1 cellular context compared by ENCODE assay signal in the genomic region with DNA sequence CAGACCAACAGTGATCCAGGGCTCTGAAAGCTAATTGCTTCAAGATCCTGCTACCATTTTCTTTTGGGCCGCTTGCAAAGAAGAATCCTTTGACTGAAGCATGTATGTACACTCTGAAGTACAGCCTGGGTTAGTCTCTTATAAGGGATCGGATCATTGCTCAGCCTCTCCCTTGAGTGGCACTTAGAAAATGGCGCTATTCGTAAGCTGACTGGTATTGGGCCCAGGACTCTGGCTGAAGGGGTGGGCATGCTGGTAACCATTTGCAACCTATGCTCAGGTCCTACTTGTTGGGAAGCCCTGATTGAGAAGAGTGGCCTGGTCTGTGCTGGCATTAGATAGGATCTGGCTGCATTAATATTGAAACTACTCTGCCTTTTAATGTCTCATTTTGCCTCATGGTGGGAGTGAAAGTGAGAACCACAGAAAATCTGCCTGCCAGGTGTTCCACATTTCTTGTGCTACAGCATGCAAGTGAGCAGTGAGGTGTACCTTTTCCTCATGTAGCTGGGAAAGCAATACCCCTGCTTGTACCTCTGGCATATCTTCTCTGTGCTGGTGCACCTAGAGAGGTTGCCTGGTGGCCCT.
TF ChIP-seq lines count a peak whose summit lies in the region.

No MANE protein-coding gene starts in this region.

TF ChIP-seq in GM12878, 131 proteins besides CTCF, POLR2A, EP300 and RAD21 (continued from another document and continues in another):
- TF ChIP-seq, protein P1, sequence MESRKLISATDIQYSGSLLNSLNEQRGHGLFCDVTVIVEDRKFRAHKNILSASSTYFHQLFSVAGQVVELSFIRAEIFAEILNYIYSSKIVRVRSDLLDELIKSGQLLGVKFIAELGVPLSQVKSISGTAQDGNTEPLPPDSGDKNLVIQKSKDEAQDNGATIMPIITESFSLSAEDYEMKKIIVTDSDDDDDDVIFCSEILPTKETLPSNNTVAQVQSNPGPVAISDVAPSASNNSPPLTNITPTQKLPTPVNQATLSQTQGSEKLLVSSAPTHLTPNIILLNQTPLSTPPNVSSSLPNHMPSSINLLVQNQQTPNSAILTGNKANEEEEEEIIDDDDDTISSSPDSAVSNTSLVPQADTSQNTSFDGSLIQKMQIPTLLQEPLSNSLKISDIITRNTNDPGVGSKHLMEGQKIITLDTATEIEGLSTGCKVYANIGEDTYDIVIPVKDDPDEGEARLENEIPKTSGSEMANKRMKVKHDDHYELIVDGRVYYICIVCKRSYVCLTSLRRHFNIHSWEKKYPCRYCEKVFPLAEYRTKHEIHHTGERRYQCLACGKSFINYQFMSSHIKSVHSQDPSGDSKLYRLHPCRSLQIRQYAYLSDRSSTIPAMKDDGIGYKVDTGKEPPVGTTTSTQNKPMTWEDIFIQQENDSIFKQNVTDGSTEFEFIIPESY (IDR thresholded peaks at IDR 0.05) = no peak
- TF ChIP-seq, protein P2, sequence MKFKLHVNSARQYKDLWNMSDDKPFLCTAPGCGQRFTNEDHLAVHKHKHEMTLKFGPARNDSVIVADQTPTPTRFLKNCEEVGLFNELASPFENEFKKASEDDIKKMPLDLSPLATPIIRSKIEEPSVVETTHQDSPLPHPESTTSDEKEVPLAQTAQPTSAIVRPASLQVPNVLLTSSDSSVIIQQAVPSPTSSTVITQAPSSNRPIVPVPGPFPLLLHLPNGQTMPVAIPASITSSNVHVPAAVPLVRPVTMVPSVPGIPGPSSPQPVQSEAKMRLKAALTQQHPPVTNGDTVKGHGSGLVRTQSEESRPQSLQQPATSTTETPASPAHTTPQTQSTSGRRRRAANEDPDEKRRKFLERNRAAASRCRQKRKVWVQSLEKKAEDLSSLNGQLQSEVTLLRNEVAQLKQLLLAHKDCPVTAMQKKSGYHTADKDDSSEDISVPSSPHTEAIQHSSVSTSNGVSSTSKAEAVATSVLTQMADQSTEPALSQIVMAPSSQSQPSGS (IDR thresholded peaks at IDR 0.05; ENCODE audit: low read length) = peak; percentile 90
- TF ChIP-seq SRF (IDR thresholded peaks at IDR 0.05; ENCODE audit: low read depth in 2 of 2, low read length in 2 of 2) (0 out of 4 replicates have a peak, but pooled peaks of 1 of the 2 experiments have one; percentile 5), TAF1 (IDR thresholded peaks at IDR 0.05; ENCODE audit: borderline replicate concordance, low read depth, low read length) (0 out of 2 replicates have a peak, but pooled peaks have one; percentile 11), SPI1 (IDR thresholded peaks at IDR 0.05; ENCODE audit: borderline replicate concordance, insufficient read depth, low read depth, low read length) (0 out of 2 replicates have a peak, but pooled peaks have one; percentile 1), BACH1 (IDR thresholded peaks at IDR 0.05; ENCODE audit: borderline replicate concordance) (0 out of 2 replicates have a peak, but pooled peaks have one; percentile 30), NR2C2 (IDR thresholded peaks at IDR 0.05; ENCODE audit: borderline replicate concordance, control insufficient read depth, insufficient read length, low read depth) (no peak), YBX1 (IDR thresholded peaks at IDR 0.05) (no peak), ZZZ3 (IDR thresholded peaks at IDR 0.05; ENCODE audit: control insufficient read depth, insufficient read length, low read depth) (no peak), ZNF592 (IDR thresholded peaks at IDR 0.05) (no peak), ZNF622 (IDR thresholded peaks at IDR 0.05) (no peak), SREBF1 (IDR thresholded peaks at IDR 0.05; ENCODE audit: low read length) (no peak), ATF7 (IDR thresholded peaks at IDR 0.05; ENCODE audit: low read depth) (peak; percentile 38; the same call in 1 of the 2 replicates), SMARCA5 (IDR thresholded peaks at IDR 0.05) (no peak), IKZF1 (conservative IDR thresholded peaks at IDR 0.05) (peak; percentile 81), POLR2AphosphoS2 (IDR thresholded peaks at IDR 0.05; ENCODE audit: low read depth, low read length) (no peak), RFX5 (IDR thresholded peaks at IDR 0.05; ENCODE audit: low read depth, low read length) (no peak), IRF4 (IDR thresholded peaks at IDR 0.05; ENCODE audit: low read depth, low read length) (peak; percentile 95), LARP7 (IDR thresholded peaks at IDR 0.05) (no peak), MYB (IDR thresholded peaks at IDR 0.05; ENCODE audit: borderline replicate concordance, low read depth, low read length) (no peak), BMI1 (IDR thresholded peaks at IDR 0.05; ENCODE audit: borderline replicate concordance) (no peak), ZBED1 (IDR thresholded peaks at IDR 0.05; ENCODE audit: borderline replicate concordance) (no peak; the same call in 1 of the 2 replicates), SMAD5 (IDR thresholded peaks at IDR 0.05; ENCODE audit: low read depth) (no peak), SUZ12 (IDR thresholded peaks at IDR 0.05; ENCODE audit: unreplicated experiment) (no peak), IKZF2 (IDR thresholded peaks at IDR 0.05) (peak; percentile 79 to 84), HDAC6 (IDR thresholded peaks at IDR 0.05; ENCODE audit: unreplicated experiment) (no peak), PAX8 (IDR thresholded peaks at IDR 0.05) (no peak), MTA3 (IDR thresholded peaks at IDR 0.05; ENCODE audit: borderline replicate concordance, low read length) (peak; percentile 85), TCF3 (IDR thresholded peaks at IDR 0.05; ENCODE audit: borderline replicate concordance, insufficient read depth, low read depth, low read length) (peak; percentile 98), ETV6 (conservative IDR thresholded peaks at IDR 0.05 in 1 of 2, IDR thresholded peaks at IDR 0.05 in 1 of 2; ENCODE audit: borderline replicate concordance in 1 of 2, low read depth in 1 of 2) (peak in 1 of 2 experiments; percentile 93; a peak in 2 of 4 replicates), ZNF217 (IDR thresholded peaks at IDR 0.05) (0 out of 2 replicates have a peak, but pooled peaks have one; percentile 71), EGR1 (IDR thresholded peaks at IDR 0.05; ENCODE audit: borderline replicate concordance in 1 of 2, low read depth in 2 of 2, low read length in 2 of 2) (no peak), POU2F2 (IDR thresholded peaks at IDR 0.05; ENCODE audit: borderline replicate concordance, low read depth, low read length) (0 out of 3 replicates have a peak, but pooled peaks have one; percentile 63), RAD51 (IDR thresholded peaks at IDR 0.05) (no peak), BRCA1 (IDR thresholded peaks at IDR 0.05; ENCODE audit: low read depth, low read length) (no peak), TARDBP (IDR thresholded peaks at IDR 0.05; ENCODE audit: borderline replicate concordance) (0 out of 2 replicates have a peak, but pooled peaks have one; percentile 28), MYC (IDR thresholded peaks at IDR 0.05; ENCODE audit: insufficient read depth, insufficient read length, insufficient replicate concordance, low read length, severe bottlenecking) (no peak), ESRRA (IDR thresholded peaks at IDR 0.05; ENCODE audit: low read length) (no peak), USF1 (IDR thresholded peaks at IDR 0.05; ENCODE audit: borderline replicate concordance, extremely low read length, insufficient read depth, low read depth, low read length) (no peak), TBL1XR1 (IDR thresholded peaks at IDR 0.05; ENCODE audit: low read depth, low read length) (peak; percentile 70), DPF2 (IDR thresholded peaks at IDR 0.05) (peak; percentile 79; the same call in 1 of the 2 replicates)
- TF ChIP-seq, protein P3, sequence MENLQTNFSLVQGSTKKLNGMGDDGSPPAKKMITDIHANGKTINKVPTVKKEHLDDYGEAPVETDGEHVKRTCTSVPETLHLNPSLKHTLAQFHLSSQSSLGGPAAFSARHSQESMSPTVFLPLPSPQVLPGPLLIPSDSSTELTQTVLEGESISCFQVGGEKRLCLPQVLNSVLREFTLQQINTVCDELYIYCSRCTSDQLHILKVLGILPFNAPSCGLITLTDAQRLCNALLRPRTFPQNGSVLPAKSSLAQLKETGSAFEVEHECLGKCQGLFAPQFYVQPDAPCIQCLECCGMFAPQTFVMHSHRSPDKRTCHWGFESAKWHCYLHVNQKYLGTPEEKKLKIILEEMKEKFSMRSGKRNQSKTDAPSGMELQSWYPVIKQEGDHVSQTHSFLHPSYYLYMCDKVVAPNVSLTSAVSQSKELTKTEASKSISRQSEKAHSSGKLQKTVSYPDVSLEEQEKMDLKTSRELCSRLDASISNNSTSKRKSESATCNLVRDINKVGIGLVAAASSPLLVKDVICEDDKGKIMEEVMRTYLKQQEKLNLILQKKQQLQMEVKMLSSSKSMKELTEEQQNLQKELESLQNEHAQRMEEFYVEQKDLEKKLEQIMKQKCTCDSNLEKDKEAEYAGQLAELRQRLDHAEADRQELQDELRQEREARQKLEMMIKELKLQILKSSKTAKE (IDR thresholded peaks at IDR 0.05; ENCODE audit: low read depth, poor library complexity, severe bottlenecking) = no peak
- TF ChIP-seq, protein P4, sequence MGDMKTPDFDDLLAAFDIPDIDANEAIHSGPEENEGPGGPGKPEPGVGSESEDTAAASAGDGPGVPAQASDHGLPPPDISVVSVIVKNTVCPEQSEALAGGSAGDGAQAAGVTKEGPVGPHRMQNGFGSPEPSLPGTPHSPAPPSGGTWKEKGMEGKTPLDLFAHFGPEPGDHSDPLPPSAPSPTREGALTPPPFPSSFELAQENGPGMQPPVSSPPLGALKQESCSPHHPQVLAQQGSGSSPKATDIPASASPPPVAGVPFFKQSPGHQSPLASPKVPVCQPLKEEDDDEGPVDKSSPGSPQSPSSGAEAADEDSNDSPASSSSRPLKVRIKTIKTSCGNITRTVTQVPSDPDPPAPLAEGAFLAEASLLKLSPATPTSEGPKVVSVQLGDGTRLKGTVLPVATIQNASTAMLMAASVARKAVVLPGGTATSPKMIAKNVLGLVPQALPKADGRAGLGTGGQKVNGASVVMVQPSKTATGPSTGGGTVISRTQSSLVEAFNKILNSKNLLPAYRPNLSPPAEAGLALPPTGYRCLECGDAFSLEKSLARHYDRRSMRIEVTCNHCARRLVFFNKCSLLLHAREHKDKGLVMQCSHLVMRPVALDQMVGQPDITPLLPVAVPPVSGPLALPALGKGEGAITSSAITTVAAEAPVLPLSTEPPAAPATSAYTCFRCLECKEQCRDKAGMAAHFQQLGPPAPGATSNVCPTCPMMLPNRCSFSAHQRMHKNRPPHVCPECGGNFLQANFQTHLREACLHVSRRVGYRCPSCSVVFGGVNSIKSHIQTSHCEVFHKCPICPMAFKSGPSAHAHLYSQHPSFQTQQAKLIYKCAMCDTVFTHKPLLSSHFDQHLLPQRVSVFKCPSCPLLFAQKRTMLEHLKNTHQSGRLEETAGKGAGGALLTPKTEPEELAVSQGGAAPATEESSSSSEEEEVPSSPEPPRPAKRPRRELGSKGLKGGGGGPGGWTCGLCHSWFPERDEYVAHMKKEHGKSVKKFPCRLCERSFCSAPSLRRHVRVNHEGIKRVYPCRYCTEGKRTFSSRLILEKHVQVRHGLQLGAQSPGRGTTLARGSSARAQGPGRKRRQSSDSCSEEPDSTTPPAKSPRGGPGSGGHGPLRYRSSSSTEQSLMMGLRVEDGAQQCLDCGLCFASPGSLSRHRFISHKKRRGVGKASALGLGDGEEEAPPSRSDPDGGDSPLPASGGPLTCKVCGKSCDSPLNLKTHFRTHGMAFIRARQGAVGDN (IDR thresholded peaks at IDR 0.05) = no peak
- TF ChIP-seq, protein P5, sequence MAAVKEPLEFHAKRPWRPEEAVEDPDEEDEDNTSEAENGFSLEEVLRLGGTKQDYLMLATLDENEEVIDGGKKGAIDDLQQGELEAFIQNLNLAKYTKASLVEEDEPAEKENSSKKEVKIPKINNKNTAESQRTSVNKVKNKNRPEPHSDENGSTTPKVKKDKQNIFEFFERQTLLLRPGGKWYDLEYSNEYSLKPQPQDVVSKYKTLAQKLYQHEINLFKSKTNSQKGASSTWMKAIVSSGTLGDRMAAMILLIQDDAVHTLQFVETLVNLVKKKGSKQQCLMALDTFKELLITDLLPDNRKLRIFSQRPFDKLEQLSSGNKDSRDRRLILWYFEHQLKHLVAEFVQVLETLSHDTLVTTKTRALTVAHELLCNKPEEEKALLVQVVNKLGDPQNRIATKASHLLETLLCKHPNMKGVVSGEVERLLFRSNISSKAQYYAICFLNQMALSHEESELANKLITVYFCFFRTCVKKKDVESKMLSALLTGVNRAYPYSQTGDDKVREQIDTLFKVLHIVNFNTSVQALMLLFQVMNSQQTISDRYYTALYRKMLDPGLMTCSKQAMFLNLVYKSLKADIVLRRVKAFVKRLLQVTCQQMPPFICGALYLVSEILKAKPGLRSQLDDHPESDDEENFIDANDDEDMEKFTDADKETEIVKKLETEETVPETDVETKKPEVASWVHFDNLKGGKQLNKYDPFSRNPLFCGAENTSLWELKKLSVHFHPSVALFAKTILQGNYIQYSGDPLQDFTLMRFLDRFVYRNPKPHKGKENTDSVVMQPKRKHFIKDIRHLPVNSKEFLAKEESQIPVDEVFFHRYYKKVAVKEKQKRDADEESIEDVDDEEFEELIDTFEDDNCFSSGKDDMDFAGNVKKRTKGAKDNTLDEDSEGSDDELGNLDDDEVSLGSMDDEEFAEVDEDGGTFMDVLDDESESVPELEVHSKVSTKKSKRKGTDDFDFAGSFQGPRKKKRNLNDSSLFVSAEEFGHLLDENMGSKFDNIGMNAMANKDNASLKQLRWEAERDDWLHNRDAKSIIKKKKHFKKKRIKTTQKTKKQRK (IDR thresholded peaks at IDR 0.05; ENCODE audit: low read depth, low read length) = no peak
